In genomic region chr10:119205926-119206602, GRCh38 we compare ENCODE assay signal across 9 cellular contexts. TPM values are rescaled to one million over a fixed set of nuclear protein-coding genes. Genes with fewer than 3 reads are reported as not detected.
DNase-seq lines count a peak whose midpoint lies in the region; ATAC-seq, FAIRE-seq and TF ChIP-seq lines count a peak whose summit lies in the region.
"Had no signal": no experiment of that assay in that cellular context is flagged by ENCODE, and none has a peak within 500 bp of the region (broad histone marks: within the 10 kb centered on the region; RNA-seq: fewer than 3 reads in every experiment).

No MANE protein-coding gene starts in this region.

- in situ Hi-C loops in astrocyte of the spinal cord (cut with HindIII; ENCODE audit: low sequenced_read_pairs): no loop called here

- H3K4me3 ChIP-seq in SK-N-MC: peak overlapping the region; percentile 76
- H3K4me3 ChIP-seq in astrocyte of the spinal cord (ENCODE audit: low read depth, low read length): peak overlapping the region; percentile 46
- H3K4me3 ChIP-seq in iPS-18c (ENCODE audit: insufficient read depth, low read depth, low read length): peak overlapping the region; percentile 70; the same call in 1 of the 2 replicates
- peak overlapping the region; percentile 57 to 95 (median 74) for H3K4me3 ChIP-seq in skin epidermis

- H3K27ac ChIP-seq in SK-N-MC (peak overlapping the region; percentile 78), skin epidermis (peak overlapping the region in 20 of 21 experiments; percentile 88 to 99 (median 96))

- H3K9me3 ChIP-seq in SK-N-MC (ENCODE audit: low read depth, low read length) (no peaks in the 10 kb centered on the region), iPS-18c (ENCODE audit: control insufficient read depth, insufficient read depth, low read length) (no peaks in the 10 kb centered on the region)

- DNase-seq in GM12892 (ENCODE audit: insufficient read length) (peak; percentile 68), SK-N-MC (ENCODE audit: low read depth, low spot score) (no peak), astrocyte of the spinal cord (ENCODE audit: low read depth, low spot score) (no peak), NCI-H1930 (lab: John Stamatoyannopoulos, UW) (no peak), NCI-H2107 (lab: John Stamatoyannopoulos, UW) (no peak)

- TF ChIP-seq CTCF in astrocyte of the spinal cord (IDR thresholded peaks at IDR 0.05; ENCODE audit: low read depth, low read length): no peak

- TF ChIP-seq POLR2A in GM12892 (IDR thresholded peaks at IDR 0.05; ENCODE audit: low read depth, low read length): peak; percentile 58; the same call in 1 of the 2 replicates

- ATAC-seq in HG02970 (IDR thresholded peaks at IDR 0.05; ENCODE audit: low FRiP score, unreplicated experiment): peak; percentile 12

- H3K9ac ChIP-seq in SK-N-MC (ENCODE audit: insufficient read length): peak overlapping the region; percentile 76

- FAIRE-seq in GM12892 (lab: Jason Lieb, UNC): peak; percentile 89
- FAIRE-seq: endometrium had no signal

- no peaks in the 10 kb centered on the region for H3K36me3 ChIP-seq in SK-N-MC (ENCODE audit: insufficient read depth, low read length)

RNA-seq across cellular contexts. Expression of gene GRK5, which starts 1.3 kb away (rescaled TPM):
- polyA plus RNA-seq in GM12892 (2012; ENCODE audit: missing spikeins): 13.0 TPM

RNA-seq across cellular contexts. Expression of gene PRDX3, which starts 27.5 kb away (rescaled TPM):
- polyA plus RNA-seq in GM12892 (2012; ENCODE audit: missing spikeins): 290 TPM

RNA-seq across cellular contexts. Expression of gene SFXN4, which starts 40.5 kb away (rescaled TPM):
- 40.4 TPM for polyA plus RNA-seq in GM12892 (2012; ENCODE audit: missing spikeins)
